Comparison of ENCODE assay signal across 8 cellular contexts in genomic region chr18:55275042-55275897, GRCh38.
DNase-seq lines count a peak whose midpoint lies in the region; ATAC-seq and TF ChIP-seq lines count a peak whose summit lies in the region.

No MANE protein-coding gene starts in this region.

- H3K9me2 ChIP-seq in GM23248 (ENCODE audit: insufficient read depth), result no peaks in the 10 kb centered on the region

- H2AFZ ChIP-seq in GM23248, result no peak overlapping the region
- H2AFZ ChIP-seq in fibroblast of lung (ENCODE audit: low read length), result no peak overlapping the region

- 26 to 27% methylated on average over 5 of the region's 5 CpGs for WGBS in GM23248 (ENCODE audit: low coverage in 1 of 2, low lambda C conversion rate in 2 of 2, missing lambda C conversion rate in 2 of 2), 2 experiments

- H3F3A ChIP-seq in GM23248 (ENCODE audit: insufficient read depth), result peaks cover 60% of the 10 kb centered on the region

- H3K4me2 ChIP-seq in GM23248 (ENCODE audit: unreplicated experiment), result peak overlapping the region; percentile 43
- no peak overlapping the region for H3K4me2 ChIP-seq in fibroblast of lung (ENCODE audit: extremely low read depth, insufficient read depth, low read length)
- peak overlapping the region; percentile 32 for H3K4me2 ChIP-seq in skeletal muscle satellite cell (ENCODE audit: low read length)

- H3K79me2 ChIP-seq in GM23248 (ENCODE audit: insufficient read depth), result peaks cover 39% of the 10 kb centered on the region
- H3K79me2 ChIP-seq in fibroblast of lung (ENCODE audit: control insufficient read depth, insufficient read depth, low read length), result no peaks in the 10 kb centered on the region

- H3K27ac ChIP-seq in GM23248, result peak overlapping the region; percentile 58
- H3K27ac ChIP-seq in fibroblast of lung (ENCODE audit: insufficient read depth, low read length), result no peak overlapping the region

- H3K36me3 ChIP-seq in GM23248 (ENCODE audit: low read depth), result peaks cover 11% of the 10 kb centered on the region
- H3K36me3 ChIP-seq in fibroblast of lung (ENCODE audit: control insufficient read depth, insufficient read depth, low read length), result peaks cover 2% of the 10 kb centered on the region
- H3K36me3 ChIP-seq in skeletal muscle satellite cell (ENCODE audit: insufficient read depth, low read length), result peaks cover 8% of the 10 kb centered on the region

- H3K9ac ChIP-seq in GM23248, result peak overlapping the region; percentile 20; the same call in 1 of the 2 replicates
- no peak overlapping the region for H3K9ac ChIP-seq in fibroblast of lung (ENCODE audit: insufficient read depth, low read length)
- no peak overlapping the region for H3K9ac ChIP-seq in skeletal muscle satellite cell (ENCODE audit: low read depth, low read length)

- ATAC-seq in HG03097 (IDR thresholded peaks at IDR 0.05; ENCODE audit: low FRiP score, unreplicated experiment), result no peak
- ATAC-seq in HG03432 (IDR thresholded peaks at IDR 0.05; ENCODE audit: unreplicated experiment), result no peak

- H3K27me3 ChIP-seq in GM23248 (replicated peaks; ENCODE audit: insufficient read depth) (no peaks in the 10 kb centered on the region), fibroblast of lung (ENCODE audit: control insufficient read depth, insufficient read depth, low read length) (no peaks in the 10 kb centered on the region), skeletal muscle satellite cell (ENCODE audit: control insufficient read depth, insufficient read depth, low read length) (no peaks in the 10 kb centered on the region)

- DNase-seq in GM23248, result peak; percentile 91
- peak; percentile 17 for DNase-seq in NOMO-1 treated with DMSO at 0.1 percent for 48 hours (lab: John Stamatoyannopoulos, UW; ENCODE audit: unreplicated experiment)
- DNase-seq in fibroblast of lung (ENCODE audit: low read depth in 2 of 2), result peak; percentile 89 to 92
- no peak for DNase-seq in activated CD4-positive, CD25-positive, alpha-beta regulatory T cell treated with anti-CD3 and anti-CD28 coated beads, Interleukin-2, amount 50 U/mL, for 72 hours
- no peak for DNase-seq in NCI-H1694 treated with DMSO at 0.1 percent for 48 hours (lab: John Stamatoyannopoulos, UW)

- H3K9me3 ChIP-seq in GM23248 (ENCODE audit: low read depth) (no peaks in the 10 kb centered on the region), fibroblast of lung (ENCODE audit: control insufficient read depth, insufficient read depth, low read depth, low read length) (no peaks in the 10 kb centered on the region), skeletal muscle satellite cell (replicated peaks; ENCODE audit: low read length) (no peaks in the 10 kb centered on the region)

- TF ChIP-seq CTCF in fibroblast of lung (conservative IDR thresholded peaks at IDR 0.05 in 1 of 2, IDR thresholded peaks at IDR 0.05 in 1 of 2; ENCODE audit: low read depth in 1 of 2, low read length in 2 of 2), result peak in 1 of 2 donors; percentile 26

- H4K20me1 ChIP-seq in GM23248 (ENCODE audit: insufficient read depth) (no peaks in the 10 kb centered on the region), fibroblast of lung (ENCODE audit: control insufficient read depth, extremely low read depth, insufficient read depth, low read length) (no peaks in the 10 kb centered on the region)

- in situ Hi-C loops in GM23248 (cut with MboI), result no loop called here

- H3K4me1 ChIP-seq in GM23248 (ENCODE audit: insufficient read depth) (peaks cover 44% of the 10 kb centered on the region), fibroblast of lung (ENCODE audit: control insufficient read depth, extremely low read depth, insufficient read depth, low read length) (peaks cover 3% of the 10 kb centered on the region), skeletal muscle satellite cell (ENCODE audit: control insufficient read depth, insufficient read depth, low read length) (peaks cover 33% of the 10 kb centered on the region)

- H3K4me3 ChIP-seq in GM23248 (no peak overlapping the region), fibroblast of lung (replicated peaks in 1 of 4; ENCODE audit: control extremely low read depth in 1 of 4, insufficient read depth in 1 of 4, low read depth in 3 of 4, low read length in 4 of 4) (no peak overlapping the region), skeletal muscle satellite cell (ENCODE audit: low read length) (no peak overlapping the region)

Comparison
In these comparisons a context has a peak if more than half of its experiments do, and no peak if none do; other contexts are left out.
1. DNase-seq: peak in GM23248 (single experiment), NOMO-1 treated with DMSO at 0.1 percent for 48 hours (single experiment) and fibroblast of lung (2 of 2); none in activated CD4-positive, CD25-positive, alpha-beta regulatory T cell treated with anti-CD3 and anti-CD28 coated beads, Interleukin-2, amount 50 U/mL, for 72 hours (single experiment) and NCI-H1694 treated with DMSO at 0.1 percent for 48 hours (single experiment).